33 cellular contexts compared by ENCODE assay signal in the genomic region with DNA sequence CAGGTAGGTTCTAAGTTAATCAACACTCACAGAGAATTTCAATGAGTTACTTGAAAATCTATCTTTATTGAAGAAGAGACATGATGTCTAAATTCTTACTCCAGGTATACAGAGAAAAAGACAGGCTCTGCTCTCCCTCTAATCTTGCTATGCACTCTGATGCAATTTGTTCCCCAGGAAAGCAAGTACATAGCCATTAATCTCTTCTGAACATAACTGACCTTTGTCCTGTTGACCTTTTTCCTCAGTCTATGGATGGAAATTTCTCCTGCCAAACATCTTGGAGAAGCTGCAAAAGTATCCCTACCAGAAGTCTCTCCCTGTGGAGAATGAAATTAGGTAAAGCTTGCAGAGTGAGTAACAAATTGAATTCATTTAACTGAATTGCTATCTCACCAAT.
"Had no signal": no experiment of that assay in that cellular context is flagged by ENCODE, and none has a peak within 500 bp of the region (broad histone marks: within the 10 kb centered on the region; RNA-seq: fewer than 3 reads in every experiment).

No MANE protein-coding gene starts in this region.

- FAIRE-seq: TTC549 had no signal

- H3K4me3 ChIP-seq: adrenal gland, ascending aorta, breast epithelium had no signal

- ATAC-seq: activated CD8-positive, alpha-beta T cell treated with anti-CD3 and anti-CD28 coated beads for 36 hours; activated naive CD4-positive, alpha-beta T cell treated with anti-CD3 and anti-CD28 coated beads, Interleukin-2, amount 50 U/mL, for 72 hours; activated T-cell treated with anti-CD3 and anti-CD28 coated beads, Interleukin-2, amount 50 U/mL, for 4 hours; activated T-cell treated with anti-CD3 and anti-CD28 coated beads, Interleukin-2, amount 50 U/mL, for 72 hours; activated T-helper 17 cell treated with anti-CD3 and anti-CD28 coated beads, Interleukin-2, amount 50 U/mL, for 72 hours had no signal

- H3K36me3 ChIP-seq: adrenal gland, ascending aorta, brain microvascular endothelial cell, breast epithelium had no signal

- H3K27me3 ChIP-seq: adrenal gland, ascending aorta, brain microvascular endothelial cell, breast epithelium had no signal

- H3K9me3 ChIP-seq: adrenal gland, ascending aorta, breast epithelium had no signal

- DNase-seq: activated B cell treated with CpG ODN at 0.5 μM for 24 hours; activated CD4-positive, alpha-beta memory T cell treated with anti-CD3 and anti-CD28 coated beads for 36 hours; activated CD4-positive, alpha-beta T cell treated with anti-CD3 and anti-CD28 coated beads for 4 hours; activated CD4-positive, alpha-beta T cell treated with anti-CD3 and anti-CD28 coated beads, Interleukin-2, amount 10 ng/mL, durations not matched to agents 24 days and 14 days; activated CD4-positive, alpha-beta T cell treated with anti-CD3 and anti-CD28 coated beads, Interleukin-2, amount 50 U/mL, for 1 hour; activated CD4-positive, alpha-beta T cell treated with anti-CD3 and anti-CD28 coated beads, Interleukin-2, amount 50 U/mL, for 4 hours; activated CD4-positive, CD25-positive, alpha-beta regulatory T cell treated with anti-CD3 and anti-CD28 coated beads, Interleukin-2, amount 50 U/mL, for 72 hours; activated CD8-positive, alpha-beta memory T cell treated with anti-CD3 and anti-CD28 coated beads, Interleukin-2, amount 50 U/mL, for 4 hours; activated CD8-positive, alpha-beta T cell treated with anti-CD3 and anti-CD28 coated beads for 36 hours; activated effector memory CD4-positive, alpha-beta T cell treated with anti-CD3 and anti-CD28 coated beads, Interleukin-2, amount 50 U/mL, for 16 hours; activated gamma-delta T cell treated with Interleukin-2 at 50 U/mL for 16 hours; activated naive CD4-positive, alpha-beta T cell; activated naive CD4-positive, alpha-beta T cell treated with anti-CD3 and anti-CD28 coated beads for 36 hours; activated naive CD4-positive, alpha-beta T cell treated with anti-CD3 and anti-CD28 coated beads, Interleukin-2, amount 50 U/mL, for 16 hours; activated naive CD8-positive, alpha-beta T cell treated with anti-CD3 and anti-CD28 coated beads for 36 hours; activated T-cell treated with anti-CD3 and anti-CD28 coated beads for 4 hours; activated T-cell treated with anti-CD3 and anti-CD28 coated beads, Interleukin-2, amount 50 U/mL, for 1 hour; activated T-cell treated with anti-CD3 and anti-CD28 coated beads, Interleukin-2, amount 50 U/mL, for 4 hours; activated T-cell treated with anti-CD3 and anti-CD28 coated beads, Interleukin-2, amount 50 U/mL, for 72 hours; adrenal gland; amygdala; anterior cingulate cortex; brain microvascular endothelial cell; central memory CD4-positive, alpha-beta T cell; T-helper 1 cell; T-helper 2 cell; T-helper 9 cell had no signal

- H3K27ac ChIP-seq: adrenal gland, ascending aorta, brain microvascular endothelial cell, breast epithelium, VCaP had no signal

- H3K4me1 ChIP-seq: adrenal gland, ascending aorta, breast epithelium had no signal
